Comparison of ENCODE assay signal across 8 cellular contexts in the genomic region with DNA sequence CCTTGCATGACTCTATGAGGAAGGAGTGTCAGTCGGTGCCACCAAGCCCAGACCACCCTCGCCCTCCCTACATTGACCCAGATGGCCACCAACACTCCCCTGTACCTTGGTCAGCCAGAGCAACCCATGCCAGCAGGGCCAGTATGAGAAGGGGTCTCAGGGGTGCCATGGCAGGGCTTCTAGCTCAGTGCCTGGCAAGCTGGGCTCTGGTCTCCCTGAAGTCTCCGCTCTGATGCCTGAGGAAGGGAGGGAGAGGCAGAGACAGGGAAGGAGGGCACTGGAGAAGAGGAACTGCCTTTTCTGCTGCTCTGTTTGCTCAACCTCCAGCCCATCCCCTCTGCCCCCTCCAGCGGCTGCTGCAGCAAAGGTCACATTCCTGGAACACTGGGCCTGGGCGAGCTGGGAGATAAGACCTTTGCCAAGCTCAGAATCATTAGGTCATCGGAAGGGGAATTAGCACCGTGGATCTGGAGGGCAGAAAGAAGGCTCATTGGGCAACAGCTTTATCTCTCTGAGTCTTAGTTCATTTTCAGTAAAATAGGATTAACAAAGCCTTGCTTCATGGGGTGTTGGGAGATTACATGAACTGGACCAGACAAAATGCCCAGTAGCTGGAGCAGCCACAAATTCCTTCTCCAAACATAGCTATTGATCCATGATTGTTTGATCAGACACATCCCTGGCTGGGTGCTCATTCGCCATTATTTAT. TPM values are rescaled to one million over a fixed set of nuclear protein-coding genes. Genes with fewer than 3 reads are reported as not detected.
DNase-seq lines count a peak whose midpoint lies in the region; ATAC-seq and TF ChIP-seq lines count a peak whose summit lies in the region.

TSS of gene VTN (minus strand) at position 273 of the 709 bp plus-strand sequence. CDS start at position 169, 104 bp downstream.

- H3K36me3 Mint-ChIP-seq in IgD-negative memory B cell, result no peaks in the 10 kb centered on the region
- peaks cover 4% of the 10 kb centered on the region for H3K36me3 Mint-ChIP-seq in activated CD8-positive, alpha-beta T cell treated with anti-CD3 and anti-CD28 coated beads, Interleukin-2, amount 10 ng/mL, durations not matched to agents 7 days and 5 days (ENCODE audit: low read depth)

- H3K4me3 Mint-ChIP-seq in IgD-negative memory B cell, result peak within 1 kb of the TSS; percentile 71 to 98 (median 92)
- peak within 1 kb of the TSS; percentile 87 for H3K4me3 Mint-ChIP-seq in activated CD8-positive, alpha-beta T cell treated with anti-CD3 and anti-CD28 coated beads, Interleukin-2, amount 10 ng/mL, durations not matched to agents 7 days and 5 days

- TF ChIP-seq CTCF in BE2C (IDR thresholded peaks at IDR 0.05; ENCODE audit: low read depth, low read length), result peak; percentile 13; the same call in 1 of the 2 replicates

- peak within 1 kb of the TSS; percentile 20; the same call in 1 of the 2 replicates for H3K4me3 ChIP-seq in BE2C (ENCODE audit: low read depth, low read length)
- peak within 1 kb of the TSS; percentile 79 for H3K4me3 ChIP-seq in skeletal muscle satellite cell (ENCODE audit: low read length)

- peaks cover 4 to 15% (median 12%) of the 10 kb centered on the region in 3 donors for H3K4me1 Mint-ChIP-seq in IgD-negative memory B cell
- H3K4me1 Mint-ChIP-seq in activated CD8-positive, alpha-beta T cell treated with anti-CD3 and anti-CD28 coated beads, Interleukin-2, amount 10 ng/mL, durations not matched to agents 7 days and 5 days (ENCODE audit: low read depth), result peaks cover 21% of the 10 kb centered on the region

- CTCF ChIA-PET in activated CD8-positive, alpha-beta T cell treated with anti-CD3 and anti-CD28 coated beads, Interleukin-2, amount 10 ng/mL, durations not matched to agents 7 days and 5 days (lab: Charles Lee), result interaction anchor here (0.6 to 1.7 kb wide), 3 partner anchors 14 to 179 kb away, joined by 3 to 4 read pairs (median 4); no protein-coding TSS in a partner anchor

- no peaks in the 10 kb centered on the region for H3K9me3 Mint-ChIP-seq in IgD-negative memory B cell
- no peaks in the 10 kb centered on the region for H3K9me3 Mint-ChIP-seq in activated CD8-positive, alpha-beta T cell treated with anti-CD3 and anti-CD28 coated beads, Interleukin-2, amount 10 ng/mL, durations not matched to agents 7 days and 5 days (ENCODE audit: insufficient read depth)

- peak within 1 kb of the TSS; percentile 8 to 90 (median 80) for H3K27ac Mint-ChIP-seq in IgD-negative memory B cell
- H3K27ac Mint-ChIP-seq in activated CD8-positive, alpha-beta T cell treated with anti-CD3 and anti-CD28 coated beads, Interleukin-2, amount 10 ng/mL, durations not matched to agents 7 days and 5 days, result peak within 1 kb of the TSS; percentile 85

- peak within 1 kb of the TSS; percentile 95 for H3K4me2 ChIP-seq in skeletal muscle satellite cell (ENCODE audit: low read length)

- H3K27me3 ChIP-seq in BE2C (no peaks in the 10 kb centered on the region), skeletal muscle satellite cell (ENCODE audit: control insufficient read depth, insufficient read depth, low read length) (no peaks in the 10 kb centered on the region)

- DNase-seq in BE2C (peak; percentile 52), left ventricle myocardium superior (peak; percentile 61), RPMI8226 (no peak), NCI-H1092 treated with DMSO at 0.1 percent for 48 hours (lab: John Stamatoyannopoulos, UW) (no peak)
- DNase-seq in activated CD8-positive, alpha-beta T cell treated with anti-CD3 and anti-CD28 coated beads, Interleukin-2, amount 10 ng/mL, durations not matched to agents 7 days and 5 days, result no peak

- ATAC-seq in activated CD8-positive, alpha-beta T cell treated with anti-CD3 and anti-CD28 coated beads, Interleukin-2, amount 10 ng/mL, durations not matched to agents 7 days and 5 days, result no peak
- ATAC-seq in left ventricle myocardium superior (peak; percentile 51), HG03442 (IDR thresholded peaks at IDR 0.05; ENCODE audit: unreplicated experiment) (no peak)

- POLR2A ChIA-PET in activated CD8-positive, alpha-beta T cell treated with anti-CD3 and anti-CD28 coated beads, Interleukin-2, amount 10 ng/mL, durations not matched to agents 7 days and 5 days (lab: Charles Lee), result interaction anchor here (1.7 to 7.4 kb wide), 2 partner anchors 13 to 34 kb away, joined by 5 to 45 read pairs; partner anchors contain the start of genes IFT20, POLDIP2 and TNFAIP1

- intact Hi-C loops in left ventricle myocardium superior (cut with micrococcal nuclease), result no loop called here

- H3K4me1 ChIP-seq in BE2C (peaks cover 5% of the 10 kb centered on the region; the same call in 1 of the 2 replicates), skeletal muscle satellite cell (ENCODE audit: control insufficient read depth, insufficient read depth, low read length) (peaks cover 21% of the 10 kb centered on the region)

- H3K27me3 Mint-ChIP-seq in IgD-negative memory B cell, result no peaks in the 10 kb centered on the region
- H3K27me3 Mint-ChIP-seq in activated CD8-positive, alpha-beta T cell treated with anti-CD3 and anti-CD28 coated beads, Interleukin-2, amount 10 ng/mL, durations not matched to agents 7 days and 5 days (ENCODE audit: low read depth), result no peaks in the 10 kb centered on the region

- H3K9me3 ChIP-seq in BE2C (no peaks in the 10 kb centered on the region), skeletal muscle satellite cell (replicated peaks; ENCODE audit: low read length) (no peaks in the 10 kb centered on the region)

- peak within 1 kb of the TSS; percentile 26 for H3K9ac ChIP-seq in skeletal muscle satellite cell (ENCODE audit: low read depth, low read length)

- H3K36me3 ChIP-seq in BE2C (no peaks in the 10 kb centered on the region), skeletal muscle satellite cell (ENCODE audit: insufficient read depth, low read length) (no peaks in the 10 kb centered on the region)

RNA-seq across cellular contexts. Expression of gene VTN, which starts in this region (rescaled TPM):
- polyA plus RNA-seq in BE2C (2012; ENCODE audit: insufficient read depth, insufficient read length, low read depth), result 0.31 TPM
- polyA plus RNA-seq in IgD-negative memory B cell, result not detected
- not detected for total RNA-seq in activated CD8-positive, alpha-beta T cell treated with anti-CD3 and anti-CD28 coated beads, Interleukin-2, amount 10 ng/mL, durations not matched to agents 7 days and 5 days
- total RNA-seq in left ventricle myocardium superior, result 38.1 TPM
- under 0.01 and 0.25 TPM in 2 replicates for total RNA-seq in skeletal muscle satellite cell (2012; rRNA removed)

Comparison
In these comparisons a context has a peak if more than half of its experiments do, and no peak if none do; other contexts are left out.
1. RNA of gene VTN (total RNA-seq): 38.1 TPM in left ventricle myocardium superior (single experiment); not detected in activated CD8-positive, alpha-beta T cell treated with anti-CD3 and anti-CD28 coated beads, Interleukin-2, amount 10 ng/mL, durations not matched to agents 7 days and 5 days; every median in the first group is over 10 times any median in the second.
2. DNase-seq: peak in BE2C (single experiment) and left ventricle myocardium superior (single experiment); none in activated CD8-positive, alpha-beta T cell treated with anti-CD3 and anti-CD28 coated beads, Interleukin-2, amount 10 ng/mL, durations not matched to agents 7 days and 5 days (single experiment), RPMI8226 (single experiment) and NCI-H1092 treated with DMSO at 0.1 percent for 48 hours (single experiment).